In genomic region chr6:43268782-43269272, GRCh38 we compare ENCODE assay signal across 9 cellular contexts. TPM values are rescaled to one million over a fixed set of nuclear protein-coding genes. Genes with fewer than 3 reads are reported as not detected.
DNase-seq lines count a peak whose midpoint lies in the region; ATAC-seq and TF ChIP-seq lines count a peak whose summit lies in the region.
"Had no signal": no experiment of that assay in that cellular context is flagged by ENCODE, and none has a peak within 500 bp of the region (broad histone marks: within the 10 kb centered on the region; RNA-seq: fewer than 3 reads in every experiment).

No MANE protein-coding gene starts in this region.

- H2AFZ ChIP-seq in smooth muscle cell (ENCODE audit: low read depth) (peak overlapping the region; percentile 66), PC-9 (no peak overlapping the region)

- no peaks in the 10 kb centered on the region for H3K9me3 ChIP-seq in right cardiac atrium (ENCODE audit: control insufficient read depth, low read length)
- no peaks in the 10 kb centered on the region for H3K9me3 ChIP-seq in smooth muscle cell (replicated peaks; ENCODE audit: low read depth)
- no peaks in the 10 kb centered on the region for H3K9me3 ChIP-seq in PC-9 (ENCODE audit: insufficient read depth, low read depth)

- H3K9me2 ChIP-seq in PC-9 (ENCODE audit: insufficient read depth), result no peaks in the 10 kb centered on the region

- no peaks in the 10 kb centered on the region for H3K36me3 Mint-ChIP-seq in HFFc6 (ENCODE audit: low read depth)
- no peaks in the 10 kb centered on the region for H3K36me3 Mint-ChIP-seq in activated CD4-positive, alpha-beta memory T cell treated with anti-CD3 and anti-CD28 coated beads for 36 hours

- H3K27ac Mint-ChIP-seq in HFFc6, result no peak overlapping the region
- H3K27ac Mint-ChIP-seq in activated CD4-positive, alpha-beta memory T cell treated with anti-CD3 and anti-CD28 coated beads for 36 hours, result no peak overlapping the region

- H3K27ac ChIP-seq in right cardiac atrium (ENCODE audit: low read length), result peak overlapping the region; percentile 95
- H3K27ac ChIP-seq in smooth muscle cell (ENCODE audit: low read depth), result no peak overlapping the region
- H3K27ac ChIP-seq in PC-9, result no peak overlapping the region

- H3F3A ChIP-seq in smooth muscle cell (ENCODE audit: low read depth), result no peaks in the 10 kb centered on the region
- no peaks in the 10 kb centered on the region for H3F3A ChIP-seq in PC-9 (ENCODE audit: insufficient read depth, low read depth)

- TF ChIP-seq CTCF in HFFc6 (IDR thresholded peaks at IDR 0.05), result no peak
- TF ChIP-seq CTCF in smooth muscle cell (IDR thresholded peaks at IDR 0.05; ENCODE audit: borderline replicate concordance, insufficient read depth, poor library complexity, severe bottlenecking), result no peak
- TF ChIP-seq CTCF in PC-9 (conservative IDR thresholded peaks at IDR 0.05), result no peak

- no peak overlapping the region for H3K9ac ChIP-seq in smooth muscle cell (ENCODE audit: low read depth)

- no peaks in the 10 kb centered on the region for H3K27me3 ChIP-seq in right cardiac atrium (ENCODE audit: control insufficient read depth, insufficient read depth)
- peaks cover 16% of the 10 kb centered on the region for H3K27me3 ChIP-seq in smooth muscle cell (ENCODE audit: low read depth)
- H3K27me3 ChIP-seq in PC-9 (ENCODE audit: insufficient read depth, low read depth), result no peaks in the 10 kb centered on the region

- peaks cover 13% of the 10 kb centered on the region for H3K4me1 ChIP-seq in right cardiac atrium (ENCODE audit: control insufficient read depth, insufficient read depth, low read length)
- H3K4me1 ChIP-seq in smooth muscle cell (ENCODE audit: low read depth), result peaks cover 10% of the 10 kb centered on the region
- no peaks in the 10 kb centered on the region for H3K4me1 ChIP-seq in PC-9 (replicated peaks; ENCODE audit: insufficient read depth)

- BruUV-seq in PC-9 (replicated peaks; lab: Mats Ljungman, UMichigan), result no TSS peak

- POLR2A ChIA-PET in activated CD4-positive, alpha-beta memory T cell treated with anti-CD3 and anti-CD28 coated beads for 36 hours (lab: Charles Lee), result no interaction called here
- POLR2A ChIA-PET in PC-9 (lab: Charles Lee; ENCODE audit: unreplicated experiment), result no interaction called here

- DNase-seq in HFFc6 (no peak), right cardiac atrium (peak in 1 of 3 donors; percentile 29), smooth muscle cell (lab: John Stamatoyannopoulos, UW; ENCODE audit: unreplicated experiment) (no peak), PC-9 (no peak)
- no peak for DNase-seq in activated CD4-positive, alpha-beta memory T cell treated with anti-CD3 and anti-CD28 coated beads for 36 hours
- no peak for DNase-seq in activated CD8-positive, alpha-beta memory T cell treated with anti-CD3 and anti-CD28 coated beads for 24 hours
- DNase-seq: NCI-H510A, T-helper 9 cell had no signal

- 56% methylated on average over 10 of the region's 10 CpGs for WGBS in right cardiac atrium
- 87% methylated on average over 10 of the region's 10 CpGs for WGBS in smooth muscle cell (ENCODE audit: low lambda C conversion rate)

- no peak for ATAC-seq in right cardiac atrium
- no peak for ATAC-seq in GM19395 (IDR thresholded peaks at IDR 0.05; ENCODE audit: unreplicated experiment)

- H3K4me3 ChIP-seq in right cardiac atrium (ENCODE audit: low read length) (no peak overlapping the region), smooth muscle cell (no peak overlapping the region), PC-9 (no peak overlapping the region)

- H3K4me2 ChIP-seq in smooth muscle cell (peak overlapping the region; percentile 83), PC-9 (no peak overlapping the region)

- intact Hi-C loops in activated CD4-positive, alpha-beta memory T cell treated with anti-CD3 and anti-CD28 coated beads for 36 hours (cut with micrococcal nuclease), result no loop called here
- intact Hi-C loops in right cardiac atrium (cut with DNase I), result loop anchor here (5.0 to 10.0 kb wide), 3 partner anchors 58 to 236 kb away; no protein-coding TSS in a partner anchor
- intact Hi-C loops in PC-9 (cut with micrococcal nuclease; ENCODE audit: unreplicated experiment), result no loop called here

- peaks cover 39% of the 10 kb centered on the region for H3K27me3 Mint-ChIP-seq in HFFc6 (ENCODE audit: insufficient read depth)
- H3K27me3 Mint-ChIP-seq in activated CD4-positive, alpha-beta memory T cell treated with anti-CD3 and anti-CD28 coated beads for 36 hours, result no peaks in the 10 kb centered on the region

- H3K36me3 ChIP-seq in smooth muscle cell (ENCODE audit: low read depth), result no peaks in the 10 kb centered on the region
- no peaks in the 10 kb centered on the region for H3K36me3 ChIP-seq in PC-9 (ENCODE audit: low read depth)

- H4K20me1 ChIP-seq in smooth muscle cell (ENCODE audit: low read depth) (no peaks in the 10 kb centered on the region), PC-9 (ENCODE audit: insufficient read depth) (no peaks in the 10 kb centered on the region)

- no peaks in the 10 kb centered on the region for H3K9me3 Mint-ChIP-seq in HFFc6
- no peaks in the 10 kb centered on the region for H3K9me3 Mint-ChIP-seq in activated CD4-positive, alpha-beta memory T cell treated with anti-CD3 and anti-CD28 coated beads for 36 hours

- H3K79me2 ChIP-seq in smooth muscle cell (ENCODE audit: low read depth), result no peaks in the 10 kb centered on the region
- no peaks in the 10 kb centered on the region for H3K79me2 ChIP-seq in PC-9 (ENCODE audit: low read depth)

- CTCF ChIA-PET in activated CD4-positive, alpha-beta memory T cell treated with anti-CD3 and anti-CD28 coated beads for 36 hours (lab: Charles Lee), result interaction anchor here (1.4 kb wide), 2 partner anchors 129 to 238 kb away, joined by 4 read pairs; no protein-coding TSS in a partner anchor
- CTCF ChIA-PET in PC-9 (lab: Charles Lee), result no interaction called here

- peak overlapping the region; percentile 73; the same call in 1 of the 2 replicates for H3K4me3 Mint-ChIP-seq in HFFc6
- peak overlapping the region; percentile 28 for H3K4me3 Mint-ChIP-seq in activated CD4-positive, alpha-beta memory T cell treated with anti-CD3 and anti-CD28 coated beads for 36 hours

- H3K4me1 Mint-ChIP-seq in HFFc6 (ENCODE audit: low read depth), result peaks cover 13% of the 10 kb centered on the region
- H3K4me1 Mint-ChIP-seq in activated CD4-positive, alpha-beta memory T cell treated with anti-CD3 and anti-CD28 coated beads for 36 hours (ENCODE audit: low read depth), result peaks cover 5% of the 10 kb centered on the region

RNA-seq across cellular contexts. Expression of gene TTBK1, which starts 25.5 kb away (rescaled TPM):
- not detected for total RNA-seq in HFFc6 (2021; fragmentation: NEBNext Ultra II Directional; extraction: Animal tissue kit (Norgen Biotek cat#: 25700))
- total RNA-seq in activated CD4-positive, alpha-beta memory T cell treated with anti-CD3 and anti-CD28 coated beads for 36 hours, result under 1 TPM; 0.31 to 0.34 TPM
- total RNA-seq in right cardiac atrium, result under 1 TPM; 0.33 to 0.69 (median 0.58) TPM
- polyA plus RNA-seq in right cardiac atrium, result 0.29 TPM
- not detected in 2 replicates for total RNA-seq in smooth muscle cell
- 0.17 TPM in 1 of 2 replicates, not detected in the other for polyA plus RNA-seq in smooth muscle cell
- 0.07 and 0.15 TPM in 2 replicates for total RNA-seq in PC-9 (2021)

RNA-seq across cellular contexts. Expression of gene SLC22A7, which starts 29.2 kb away (rescaled TPM):
- total RNA-seq in HFFc6 (2021; fragmentation: NEBNext Ultra II Directional; extraction: Animal tissue kit (Norgen Biotek cat#: 25700)), result not detected
- not detected for total RNA-seq in activated CD4-positive, alpha-beta memory T cell treated with anti-CD3 and anti-CD28 coated beads for 36 hours
- not detected for total RNA-seq in right cardiac atrium
- polyA plus RNA-seq in right cardiac atrium, result not detected
- total RNA-seq in smooth muscle cell, result not detected in 2 replicates
- polyA plus RNA-seq in smooth muscle cell, result not detected in 2 replicates
- total RNA-seq in PC-9 (2021), result not detected in 2 replicates

RNA-seq across cellular contexts. Expression of gene DNPH1, which starts 39.5 kb away (rescaled TPM):
- total RNA-seq in HFFc6 (2021; fragmentation: NEBNext Ultra II Directional; extraction: Animal tissue kit (Norgen Biotek cat#: 25700)), result 10 to 100 TPM; 38.3 to 56.3 (median 49.1) TPM
- 10 to 100 TPM; 57.5 to 57.9 TPM for total RNA-seq in activated CD4-positive, alpha-beta memory T cell treated with anti-CD3 and anti-CD28 coated beads for 36 hours
- 10 to 100 TPM; 25.7 to 43.2 (median 33.8) TPM for total RNA-seq in right cardiac atrium
- 60.4 TPM for polyA plus RNA-seq in right cardiac atrium
- total RNA-seq in smooth muscle cell, result 18.4 and 33.8 TPM in 2 replicates
- 82.1 and 82.4 TPM in 2 replicates for polyA plus RNA-seq in smooth muscle cell
- 43.5 and 57.0 TPM in 2 replicates for total RNA-seq in PC-9 (2021)

RNA-seq across cellular contexts. Expression of gene CRIP3, which starts 39.8 kb away (rescaled TPM):
- not detected for total RNA-seq in HFFc6 (2021; fragmentation: NEBNext Ultra II Directional; extraction: Animal tissue kit (Norgen Biotek cat#: 25700))
- 1 to 10 TPM; 2.0 to 2.9 TPM for total RNA-seq in activated CD4-positive, alpha-beta memory T cell treated with anti-CD3 and anti-CD28 coated beads for 36 hours
- total RNA-seq in right cardiac atrium, result 1 to 10 TPM; 1.5 to 3.4 (median 2.7) TPM
- polyA plus RNA-seq in right cardiac atrium, result 2.6 TPM
- total RNA-seq in smooth muscle cell, result not detected in 2 replicates
- polyA plus RNA-seq in smooth muscle cell, result 0.44 TPM in 1 of 2 replicates, not detected in the other
- total RNA-seq in PC-9 (2021), result 5.7 and 10.0 TPM in 2 replicates

Comparison
In these comparisons a context has a peak if more than half of its experiments do, and no peak if none do; other contexts are left out.
1. intact Hi-C loops: an anchor here in right cardiac atrium (5.0 to 10.0 kb wide); none called in activated CD4-positive, alpha-beta memory T cell treated with anti-CD3 and anti-CD28 coated beads for 36 hours and PC-9.